Comparison of ENCODE assay signal across 8 cellular contexts in the genomic region with DNA sequence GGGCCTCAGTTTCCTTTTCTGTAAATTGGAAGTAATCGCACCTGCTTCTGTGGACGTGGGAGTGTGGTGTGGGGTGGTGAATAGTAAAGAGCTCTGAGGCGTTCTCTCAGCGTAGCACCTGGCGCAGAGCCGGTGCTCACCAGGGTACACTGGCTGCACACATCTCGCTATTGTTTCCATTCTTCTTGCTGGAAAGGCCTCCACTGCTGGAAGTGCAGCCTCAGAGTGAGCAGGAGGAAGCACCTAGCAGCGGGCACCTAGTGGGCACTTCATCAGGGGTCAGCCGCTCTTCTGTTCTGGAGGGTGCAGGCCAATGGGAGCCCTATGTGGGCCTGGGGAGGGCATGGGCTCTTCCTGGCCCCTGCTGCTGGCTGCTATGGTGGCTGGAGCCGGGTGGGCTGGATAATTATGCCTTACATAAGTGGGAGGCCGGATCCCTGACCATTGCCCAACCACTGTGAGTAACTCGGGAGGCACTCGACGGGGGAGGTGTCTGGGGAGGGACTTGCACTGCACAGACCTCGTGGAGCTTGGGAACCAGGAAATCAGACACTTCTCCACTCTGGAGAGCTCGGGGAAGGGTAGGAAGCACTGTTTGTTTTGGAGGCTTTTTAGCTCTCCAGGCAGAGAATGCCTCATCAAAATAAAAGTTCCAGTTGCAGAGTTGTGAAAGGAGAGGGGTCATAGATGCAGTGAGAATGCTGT. TPM values are rescaled to one million over a fixed set of nuclear protein-coding genes. Genes with fewer than 3 reads are reported as not detected.
A peak's percentile ranks its signal among the peaks of the same experiment; 100 is the strongest.
DNase-seq lines count a peak whose midpoint lies in the region; ATAC-seq and TF ChIP-seq lines count a peak whose summit lies in the region.

No MANE protein-coding gene starts in this region.

- peak overlapping the region; percentile 81 for H3K9ac ChIP-seq in DND-41 (ENCODE audit: low read depth, low read length)

- TF ChIP-seq CTCF in DND-41 (IDR thresholded peaks at IDR 0.05; ENCODE audit: borderline replicate concordance, extremely low read depth, low read length, poor library complexity, severe bottlenecking): no peak

- no peaks in the 10 kb centered on the region; the same call in 1 of the 2 replicates for H3K36me3 ChIP-seq in DND-41 (ENCODE audit: insufficient read depth, low read length)

- H3K4me2 ChIP-seq in DND-41 (ENCODE audit: insufficient read depth, low read length): peak overlapping the region; percentile 93

- peak overlapping the region in 1 of 2 experiments; percentile 81; a peak in 3 of 4 replicates for H3K4me3 ChIP-seq in DND-41 (ENCODE audit: low read depth in 1 of 2, low read length in 2 of 2)

- in situ Hi-C loops in SK-MEL-5 (cut with HindIII; ENCODE audit: low pct_unique_long_range_greater_than_20kb, low sequenced_read_pairs): no loop called here

- H3K79me2 ChIP-seq in DND-41 (ENCODE audit: insufficient read depth, low read length): peaks cover 50% of the 10 kb centered on the region

- peaks cover 46% of the 10 kb centered on the region for H3K4me1 ChIP-seq in DND-41 (ENCODE audit: insufficient read depth, low read length)

- H2AFZ ChIP-seq in DND-41 (ENCODE audit: low read depth, low read length): no peak overlapping the region

- peaks cover 50% of the 10 kb centered on the region for H4K20me1 ChIP-seq in DND-41 (ENCODE audit: insufficient read depth, low read length)

- ATAC-seq in DND-41 (ENCODE audit: insufficient read depth, low read depth): no peak
- ATAC-seq in HG03457 (IDR thresholded peaks at IDR 0.05; ENCODE audit: unreplicated experiment): no peak
- ATAC-seq in GM18520 (IDR thresholded peaks at IDR 0.05; ENCODE audit: unreplicated experiment): no peak

- no peaks in the 10 kb centered on the region for H3K9me3 ChIP-seq in DND-41 (ENCODE audit: insufficient read depth, low read length, severe bottlenecking)

- H3K27ac ChIP-seq in DND-41 (ENCODE audit: low read length): peak overlapping the region; percentile 74; the same call in 1 of the 2 replicates
- H3K27ac ChIP-seq in temporal lobe (ENCODE audit: low read depth, low read length): peak overlapping the region; percentile 79

- DNase-seq in DND-41: no peak
- DNase-seq in Kasumi-1 (lab: John Stamatoyannopoulos, UW): peak; percentile 30 to 32
- peak; percentile 85 for DNase-seq in SK-MEL-5 (ENCODE audit: low read depth, low spot score)
- peak; percentile 93 to 98 for DNase-seq in dermis microvascular lymphatic vessel endothelial cell (ENCODE audit: low read depth in 2 of 2)
- DNase-seq in lung microvascular endothelial cell (ENCODE audit: low read depth in 2 of 2): peak; percentile 94 to 97

- no peaks in the 10 kb centered on the region for H3K27me3 ChIP-seq in DND-41 (ENCODE audit: insufficient read depth, low read length, poor library complexity)

RNA-seq across cellular contexts. Expression of a gene that starts 1.7 kb away (rescaled TPM):
- 27.0 and 28.7 TPM in 2 replicates for total RNA-seq in SK-MEL-5 (2014; rRNA removed; shearing (Covaris generic))
- 192 and 229 TPM in 2 replicates for polyA plus RNA-seq in SK-MEL-5 (2015; cell fraction: cytosol; rRNA removed)
- polyA plus RNA-seq in SK-MEL-5 (2015; cell fraction: nucleus; rRNA removed): 78.1 and 103 TPM in 2 replicates
- total RNA-seq in dermis microvascular lymphatic vessel endothelial cell (14.2 and 20.4 TPM in 2 replicates), lung microvascular endothelial cell (10.7 and 11.3 TPM in 2 replicates), temporal lobe (3.7 TPM)

RNA-seq across cellular contexts. Expression of a gene that starts 33.0 kb away (rescaled TPM):
- total RNA-seq in SK-MEL-5 (2014; rRNA removed; shearing (Covaris generic)): 2.7 and 3.4 TPM in 2 replicates
- polyA plus RNA-seq in SK-MEL-5 (2015; cell fraction: cytosol; rRNA removed): 12.6 and 14.5 TPM in 2 replicates
- polyA plus RNA-seq in SK-MEL-5 (2015; cell fraction: nucleus; rRNA removed): 2.2 and 4.3 TPM in 2 replicates
- total RNA-seq in dermis microvascular lymphatic vessel endothelial cell (1.9 and 5.3 TPM in 2 replicates), lung microvascular endothelial cell (2.6 and 3.6 TPM in 2 replicates), temporal lobe (3.0 TPM)
